Comparison of ENCODE assay signal across 18 cellular contexts in the genomic region with DNA sequence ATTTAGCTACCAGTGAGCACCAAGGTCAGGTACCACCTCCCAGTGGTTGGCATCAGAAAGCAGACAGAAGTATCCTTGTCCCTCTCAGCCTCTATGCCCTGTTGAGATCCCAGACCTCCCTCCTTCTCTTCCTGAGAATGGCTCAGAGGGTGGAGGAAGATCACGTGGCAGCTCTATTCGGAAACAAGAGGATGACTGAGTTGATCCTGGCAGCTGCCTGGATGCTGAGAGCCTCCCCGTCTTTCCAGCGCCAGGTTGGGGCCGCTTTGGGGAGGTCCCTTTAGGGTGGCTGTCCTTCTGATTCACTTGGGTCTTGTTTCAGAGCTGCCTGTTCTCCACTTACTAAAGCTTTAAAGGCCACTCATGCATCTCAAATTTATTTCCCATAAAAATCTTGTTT. TPM values are rescaled to one million over a fixed set of nuclear protein-coding genes. Genes with fewer than 3 reads are reported as not detected.
A peak's percentile ranks its signal among the peaks of the same experiment; 100 is the strongest.
DNase-seq lines count a peak whose midpoint lies in the region; TF ChIP-seq lines count a peak whose summit lies in the region.
"Had no signal": no experiment of that assay in that cellular context is flagged by ENCODE, and none has a peak within 500 bp of the region (broad histone marks: within the 10 kb centered on the region; RNA-seq: fewer than 3 reads in every experiment).

No MANE protein-coding gene starts in this region.

- H3K4me1 ChIP-seq in right atrium auricular region = peaks cover 0 to 43% of the 10 kb centered on the region in 2 donors
- peaks cover 3 to 14% of the 10 kb centered on the region in 2 donors for H3K4me1 ChIP-seq in neuronal stem cell (ENCODE audit: control insufficient read depth in 2 of 2, insufficient read depth in 1 of 2, low read depth in 1 of 2, low read length in 2 of 2)

- H3K9me3 ChIP-seq in right atrium auricular region = no peaks in the 10 kb centered on the region
- H3K9me3 ChIP-seq in neuronal stem cell (replicated peaks in 1 of 2; ENCODE audit: control insufficient read depth in 2 of 2, insufficient read depth in 1 of 2, low read depth in 1 of 2, low read length in 2 of 2) = no peaks in the 10 kb centered on the region
- H3K9me3 ChIP-seq: esophagus squamous epithelium, SJSA1 had no signal

- peak overlapping the region; percentile 76 for H3K27ac Mint-ChIP-seq in activated CD4-positive, alpha-beta T cell treated with anti-CD3 and anti-CD28 coated beads, Interleukin-2, amount 10 ng/mL, durations not matched to agents 7 days and 5 days
- H3K27ac Mint-ChIP-seq: activated CD4-positive, alpha-beta T cell treated with anti-CD3 and anti-CD28 coated beads, Interleukin-2, amount 10 ng/mL, durations not matched to agents 24 days and 14 days; activated naive CD8-positive, alpha-beta T cell treated with anti-CD3 and anti-CD28 coated beads for 36 hours; activated T-cell treated with anti-CD3 and anti-CD28 coated beads, Interleukin-2, amount 50 U/mL, for 24 hours; type B pancreatic cell had no signal

- H3K18ac ChIP-seq in neuronal stem cell (ENCODE audit: low read length) = no peak overlapping the region

- H3K27me3 Mint-ChIP-seq in activated CD4-positive, alpha-beta T cell treated with anti-CD3 and anti-CD28 coated beads, Interleukin-2, amount 10 ng/mL, durations not matched to agents 7 days and 5 days = no peaks in the 10 kb centered on the region
- H3K27me3 Mint-ChIP-seq: activated CD4-positive, alpha-beta T cell treated with anti-CD3 and anti-CD28 coated beads, Interleukin-2, amount 10 ng/mL, durations not matched to agents 24 days and 14 days; activated naive CD8-positive, alpha-beta T cell treated with anti-CD3 and anti-CD28 coated beads for 36 hours; activated T-cell treated with anti-CD3 and anti-CD28 coated beads, Interleukin-2, amount 50 U/mL, for 24 hours; type B pancreatic cell had no signal

- no peak for DNase-seq in activated CD4-positive, alpha-beta T cell treated with anti-CD3 and anti-CD28 coated beads, Interleukin-2, amount 10 ng/mL, durations not matched to agents 7 days and 5 days
- no peak for DNase-seq in activated CD4-positive, alpha-beta T cell treated with anti-CD3 and anti-CD28 coated beads, Interleukin-2, amount 50 U/mL, for 48 hours
- DNase-seq in dedifferentiated amniotic fluid mesenchymal stem cell (ENCODE audit: extremely low spot score) (peak; percentile 28), right atrium auricular region (ENCODE audit: low spot score) (no peak), GM13976 (ENCODE audit: low spot score) (no peak), neuronal stem cell (ENCODE audit: low spot score) (no peak), NAMALWA (ENCODE audit: low spot score) (no peak)
- DNase-seq in NK-92 treated with Interleukin-12 subunit alpha and Interleukin-12 subunit beta, amount 100 ng/mL, for 24 hours (lab: John Stamatoyannopoulos, UW) = no peak
- DNase-seq: activated CD4-positive, alpha-beta T cell treated with anti-CD3 and anti-CD28 coated beads, Interleukin-2, amount 10 ng/mL, durations not matched to agents 24 days and 14 days; activated naive CD8-positive, alpha-beta T cell treated with anti-CD3 and anti-CD28 coated beads for 36 hours; activated T-cell treated with anti-CD3 and anti-CD28 coated beads, Interleukin-2, amount 50 U/mL, for 24 hours; esophagus squamous epithelium; KG1; left colon; small intestine had no signal

- WGBS in neuronal stem cell (ENCODE audit: extremely low coverage in 2 of 2, insufficient read length in 2 of 2, insufficient replicate concordance in 1 of 2), 2 donors = no CpG with 5 or more reads among the region's 5 CpGs

- H3K9me3 Mint-ChIP-seq in activated CD4-positive, alpha-beta T cell treated with anti-CD3 and anti-CD28 coated beads, Interleukin-2, amount 10 ng/mL, durations not matched to agents 7 days and 5 days = no peaks in the 10 kb centered on the region
- H3K9me3 Mint-ChIP-seq: activated CD4-positive, alpha-beta T cell treated with anti-CD3 and anti-CD28 coated beads, Interleukin-2, amount 10 ng/mL, durations not matched to agents 24 days and 14 days; activated naive CD8-positive, alpha-beta T cell treated with anti-CD3 and anti-CD28 coated beads for 36 hours; activated T-cell treated with anti-CD3 and anti-CD28 coated beads, Interleukin-2, amount 50 U/mL, for 24 hours; type B pancreatic cell had no signal

- H3K79me1 ChIP-seq in neuronal stem cell (ENCODE audit: low read depth, low read length) = peaks cover 5% of the 10 kb centered on the region

- POLR2A ChIA-PET in activated CD4-positive, alpha-beta T cell treated with anti-CD3 and anti-CD28 coated beads, Interleukin-2, amount 10 ng/mL, durations not matched to agents 7 days and 5 days (lab: Charles Lee) = no interaction called here

- H3K4me3 ChIP-seq in right atrium auricular region (no peak overlapping the region), neuronal stem cell (ENCODE audit: low read length in 2 of 2) (no peak overlapping the region)
- H3K4me3 ChIP-seq: esophagus squamous epithelium, SJSA1 had no signal

- no peak overlapping the region for H2AK5ac ChIP-seq in neuronal stem cell (ENCODE audit: low read depth, low read length)

- H2BK12ac ChIP-seq in neuronal stem cell (ENCODE audit: low read length) = no peak overlapping the region

- no peak overlapping the region for H3K4me2 ChIP-seq in neuronal stem cell (ENCODE audit: insufficient read depth, low read length, poor library complexity, severe bottlenecking)

- CTCF ChIA-PET in activated CD4-positive, alpha-beta T cell treated with anti-CD3 and anti-CD28 coated beads, Interleukin-2, amount 10 ng/mL, durations not matched to agents 7 days and 5 days (lab: Charles Lee) = interaction anchor here (0.6 to 1.1 kb wide), 4 partner anchors 13 to 54 kb away, joined by 3 read pairs; no protein-coding TSS in a partner anchor

- in situ Hi-C loops in GM13976 (cut with MboI; ENCODE audit: low sequenced_read_pairs, unreplicated experiment) = no loop called here

- H3K36me3 ChIP-seq in right atrium auricular region (no peaks in the 10 kb centered on the region), neuronal stem cell (replicated peaks in 1 of 2; ENCODE audit: control insufficient read depth in 2 of 2, insufficient read depth in 2 of 2, low read length in 2 of 2) (peaks cover 0 to 10% of the 10 kb centered on the region in 2 donors)
- H3K36me3 ChIP-seq: esophagus squamous epithelium had no signal

- peaks cover 34% of the 10 kb centered on the region for H3K4me1 Mint-ChIP-seq in activated CD4-positive, alpha-beta T cell treated with anti-CD3 and anti-CD28 coated beads, Interleukin-2, amount 10 ng/mL, durations not matched to agents 7 days and 5 days

- no peaks in the 10 kb centered on the region for H3K27me3 ChIP-seq in right atrium auricular region
- H3K27me3 ChIP-seq in neuronal stem cell (ENCODE audit: control insufficient read depth in 3 of 3, insufficient read depth in 3 of 3, low read depth in 1 of 3, low read length in 3 of 3) = no peaks in the 10 kb centered on the region
- H3K27me3 ChIP-seq: esophagus squamous epithelium, SJSA1 had no signal

- H2AFZ ChIP-seq in neuronal stem cell (ENCODE audit: low read length) = no peak overlapping the region

- no peak overlapping the region for H2BK120ac ChIP-seq in neuronal stem cell (ENCODE audit: low read depth, low read length)

- no peak overlapping the region for H4K91ac ChIP-seq in neuronal stem cell (ENCODE audit: low read depth, low read length, poor library complexity)

- no peak overlapping the region for H3K9ac ChIP-seq in neuronal stem cell (ENCODE audit: low read depth, low read length, poor library complexity)

- no peak overlapping the region for H3K23ac ChIP-seq in neuronal stem cell (ENCODE audit: low read depth, low read length, poor library complexity)

- no peak overlapping the region for H3K4me3 Mint-ChIP-seq in activated CD4-positive, alpha-beta T cell treated with anti-CD3 and anti-CD28 coated beads, Interleukin-2, amount 10 ng/mL, durations not matched to agents 7 days and 5 days
- H3K4me3 Mint-ChIP-seq: activated CD4-positive, alpha-beta T cell treated with anti-CD3 and anti-CD28 coated beads, Interleukin-2, amount 10 ng/mL, durations not matched to agents 24 days and 14 days; activated naive CD8-positive, alpha-beta T cell treated with anti-CD3 and anti-CD28 coated beads for 36 hours; activated T-cell treated with anti-CD3 and anti-CD28 coated beads, Interleukin-2, amount 50 U/mL, for 24 hours; type B pancreatic cell had no signal

- TF ChIP-seq CTCF in right atrium auricular region (IDR thresholded peaks at IDR 0.05) (no peak), GM13976 (IDR thresholded peaks at IDR 0.05; ENCODE audit: borderline replicate concordance, control extremely low read depth, extremely low read depth, insufficient read depth, missing control alignments) (no peak)

- no peaks in the 10 kb centered on the region for H3K36me3 Mint-ChIP-seq in activated CD4-positive, alpha-beta T cell treated with anti-CD3 and anti-CD28 coated beads, Interleukin-2, amount 10 ng/mL, durations not matched to agents 7 days and 5 days (ENCODE audit: low read depth)
- H3K36me3 Mint-ChIP-seq: activated naive CD8-positive, alpha-beta T cell treated with anti-CD3 and anti-CD28 coated beads for 36 hours; type B pancreatic cell had no signal

- H3K4ac ChIP-seq in neuronal stem cell (ENCODE audit: low read length) = no peak overlapping the region

- H4K8ac ChIP-seq in neuronal stem cell (ENCODE audit: low read depth, low read length) = no peak overlapping the region

- H3K27ac ChIP-seq in right atrium auricular region = peak overlapping the region; percentile 74 to 82
- H3K27ac ChIP-seq in neuronal stem cell (replicated peaks; ENCODE audit: low read length) = no peak overlapping the region
- H3K27ac ChIP-seq: SJSA1 had no signal

- no peak overlapping the region for H3K14ac ChIP-seq in neuronal stem cell (ENCODE audit: low read length)

- H2BK15ac ChIP-seq in neuronal stem cell (ENCODE audit: low read length) = no peak overlapping the region

- no peak overlapping the region for H2BK5ac ChIP-seq in neuronal stem cell (ENCODE audit: low read length)

RNA-seq across cellular contexts. Expression of a gene that starts 36.9 kb away (rescaled TPM):
- total RNA-seq in activated CD4-positive, alpha-beta T cell treated with anti-CD3 and anti-CD28 coated beads, Interleukin-2, amount 10 ng/mL, durations not matched to agents 7 days and 5 days = not detected
- total RNA-seq in right atrium auricular region = under 1 TPM in 1 of 2 donors, not detected in 1; 0.47 TPM
- polyA plus RNA-seq in neuronal stem cell (2013, experiment 1 of 2) = 0.06 TPM
- polyA plus RNA-seq in neuronal stem cell (2013, experiment 2 of 2) = 0.06 TPM
- total RNA-seq: activated CD4-positive, alpha-beta T cell treated with anti-CD3 and anti-CD28 coated beads, Interleukin-2, amount 10 ng/mL, durations not matched to agents 24 days and 14 days; activated naive CD8-positive, alpha-beta T cell treated with anti-CD3 and anti-CD28 coated beads for 36 hours; osteoblast; SJSA1 had no signal
